Comparison of ENCODE assay signal across 1 cellular context in the genomic region with DNA sequence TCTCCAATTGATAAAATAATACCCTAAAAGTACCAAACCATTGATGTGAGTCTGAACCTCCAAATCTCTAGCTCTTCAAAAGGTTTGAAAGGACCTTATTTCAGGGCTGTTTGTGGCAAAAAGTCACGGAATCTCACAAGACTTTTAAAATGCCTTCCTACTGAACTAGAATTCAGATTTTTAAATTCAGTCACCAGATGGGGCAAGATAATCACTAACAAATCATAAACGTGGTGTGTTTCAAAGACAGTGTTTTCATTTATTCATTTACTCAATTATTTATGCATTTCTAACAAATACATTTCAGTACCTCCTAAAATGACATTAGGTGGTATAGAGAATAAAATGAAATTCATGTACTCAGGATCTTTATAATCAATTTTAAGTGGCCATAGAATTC.
TF ChIP-seq lines count a peak whose summit lies in the region.

No MANE protein-coding gene starts in this region.

TF ChIP-seq in SK-N-SH treated with all-trans-retinoic acid at 6 μM for 48 hours, 23 proteins besides CTCF, POLR2A, EP300 and RAD21 (continued from another document):
- TF ChIP-seq, protein P1, sequence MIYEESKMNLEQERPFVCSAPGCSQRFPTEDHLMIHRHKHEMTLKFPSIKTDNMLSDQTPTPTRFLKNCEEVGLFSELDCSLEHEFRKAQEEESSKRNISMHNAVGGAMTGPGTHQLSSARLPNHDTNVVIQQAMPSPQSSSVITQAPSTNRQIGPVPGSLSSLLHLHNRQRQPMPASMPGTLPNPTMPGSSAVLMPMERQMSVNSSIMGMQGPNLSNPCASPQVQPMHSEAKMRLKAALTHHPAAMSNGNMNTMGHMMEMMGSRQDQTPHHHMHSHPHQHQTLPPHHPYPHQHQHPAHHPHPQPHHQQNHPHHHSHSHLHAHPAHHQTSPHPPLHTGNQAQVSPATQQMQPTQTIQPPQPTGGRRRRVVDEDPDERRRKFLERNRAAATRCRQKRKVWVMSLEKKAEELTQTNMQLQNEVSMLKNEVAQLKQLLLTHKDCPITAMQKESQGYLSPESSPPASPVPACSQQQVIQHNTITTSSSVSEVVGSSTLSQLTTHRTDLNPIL (CRISPR knock-in tag; IDR thresholded peaks at IDR 0.05; ENCODE audit: low read depth) = no peak
- TF ChIP-seq ZC3H10 (CRISPR knock-in tag; IDR thresholded peaks at IDR 0.05) = no peak
- TF ChIP-seq TOX (CRISPR knock-in tag; IDR thresholded peaks at IDR 0.05; ENCODE audit: borderline replicate concordance) = no peak
- TF ChIP-seq CSDC2 (CRISPR knock-in tag; IDR thresholded peaks at IDR 0.05) = no peak
- TF ChIP-seq PPARA (CRISPR knock-in tag; IDR thresholded peaks at IDR 0.05; ENCODE audit: borderline replicate concordance) = no peak
- no peak for TF ChIP-seq ESRRG (CRISPR knock-in tag; IDR thresholded peaks at IDR 0.05)
TF ChIP-seq in SK-N-SH treated with all-trans-retinoic acid at 6 μM for 48 hours: peak in this region for 0.
